In genomic region chr21:44338971-44339910, GRCh38 we compare ENCODE assay signal across 8 cellular contexts. TPM values are rescaled to one million over a fixed set of nuclear protein-coding genes. Genes with fewer than 3 reads are reported as not detected.
DNase-seq lines count a peak whose midpoint lies in the region; ATAC-seq, FAIRE-seq and TF ChIP-seq lines count a peak whose summit lies in the region.

Gene CFAP410, minus strand, starts transcription at chr21:44339390. Its CDS starts 196 bp downstream, at chr21:44339194.

- no peak for FAIRE-seq in kidney (lab: Jason Lieb, UNC)

- peak; percentile 91 for ATAC-seq in HG03439 (IDR thresholded peaks at IDR 0.05; ENCODE audit: unreplicated experiment)

- peak within 1 kb of the TSS; percentile 74 to 92 for H3K9ac ChIP-seq in kidney (ENCODE audit: low read length in 2 of 2)

- peak; percentile 97 for DNase-seq in Ammon's horn (ENCODE audit: low spot score)
- DNase-seq in GM19238 (ENCODE audit: insufficient read length, low spot score), result peak; percentile 99
- DNase-seq in NCI-H510A (lab: John Stamatoyannopoulos, UW), result peak; percentile 83
- DNase-seq in activated CD4-positive, alpha-beta T cell treated with anti-CD3 and anti-CD28 coated beads for 1 hour, result peak; percentile 93
- DNase-seq in cerebellar nuclear complex (lab: John Stamatoyannopoulos, UW), result peak; percentile 55 to 83
- DNase-seq in kidney, result peak; percentile 98
- peak; percentile 89 to 91 for DNase-seq in stimulated activated CD4-positive, alpha-beta T cell treated with anti-CD3 and anti-CD28 coated beads, Interleukin-15, amount 100 ng/mL, for 1 hour (ENCODE audit: low read depth in 1 of 2, low spot score in 1 of 2)

- peak within 1 kb of the TSS; percentile 93 to 96 for H3K27ac ChIP-seq in kidney (ENCODE audit: low read depth in 2 of 2, low read length in 2 of 2)

- H3K4me1 ChIP-seq in kidney (ENCODE audit: control insufficient read depth in 1 of 2, insufficient read depth in 1 of 2, low read depth in 1 of 2, low read length in 2 of 2), result peaks cover 4 to 5% of the 10 kb centered on the region in 2 donors

- H3K9me3 ChIP-seq in kidney (ENCODE audit: control insufficient read depth in 1 of 2, low read length in 2 of 2), result no peaks in the 10 kb centered on the region

- no peak for TF ChIP-seq CTCF in kidney (IDR thresholded peaks at IDR 0.05; ENCODE audit: borderline replicate concordance, extremely low read depth, insufficient read depth)

- peak within 1 kb of the TSS; percentile 91 to 92 for H3K4me3 ChIP-seq in kidney (ENCODE audit: low read length in 2 of 2)

- intact Hi-C loops in kidney (cut with DNase I), result no loop called here

- peaks cover 2 to 8% of the 10 kb centered on the region in 2 donors for H3K36me3 ChIP-seq in kidney (ENCODE audit: control insufficient read depth in 1 of 2, insufficient read depth in 2 of 2, low read length in 2 of 2)

RNA-seq across cellular contexts. Expression of gene CFAP410, which starts in this region (rescaled TPM):
- 23.3 TPM for total RNA-seq in kidney
- 45.3 TPM for polyA plus RNA-seq in kidney (ENCODE audit: insufficient read depth, low read depth, low replicate concordance)

Comparison
In these comparisons a context has a peak if more than half of its experiments do, and no peak if none do; other contexts are left out.
1. Peak in every context shown above with its lines: DNase-seq, ATAC-seq, H3K4me3 ChIP-seq and H3K27ac ChIP-seq.